ENCODE assay signal across 10 cellular contexts in the genomic region with DNA sequence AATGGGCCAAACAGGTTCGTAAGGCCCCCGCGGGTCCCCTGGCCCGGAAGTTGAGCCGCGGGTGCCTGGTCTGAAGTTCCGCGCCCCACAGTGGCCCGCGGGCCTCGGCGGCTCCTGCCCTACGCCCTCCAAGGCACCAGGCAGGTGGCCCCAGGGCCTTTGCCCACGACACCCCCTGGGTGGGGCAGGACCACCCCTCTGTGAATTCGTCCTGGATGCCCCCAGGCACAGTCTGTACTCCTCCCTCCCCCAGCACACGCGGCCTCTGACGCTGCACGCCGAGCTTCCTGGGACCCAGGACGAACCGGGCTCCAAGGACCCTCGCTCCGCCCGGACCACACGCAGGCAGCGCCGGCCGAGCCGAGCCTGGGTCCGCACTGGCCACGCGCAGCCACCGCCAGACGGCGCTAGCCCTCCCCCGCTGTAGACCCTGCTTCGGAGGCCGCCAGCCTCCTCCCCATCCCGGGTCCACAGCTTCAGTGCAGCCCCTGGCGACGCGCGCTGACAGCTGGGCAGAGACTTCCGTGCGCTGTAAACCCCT. TPM values are rescaled to one million over a fixed set of nuclear protein-coding genes. Genes with fewer than 3 reads are reported as not detected.
DNase-seq lines count a peak whose midpoint lies in the region; ATAC-seq and TF ChIP-seq lines count a peak whose summit lies in the region.
"Had no signal": no experiment of that assay in that cellular context is flagged by ENCODE, and none has a peak within 500 bp of the region (broad histone marks: within the 10 kb centered on the region; RNA-seq: fewer than 3 reads in every experiment).

No MANE protein-coding gene starts in this region.

- no peaks in the 10 kb centered on the region for H4K20me1 ChIP-seq in SK-N-SH (ENCODE audit: insufficient read depth)

- H3K4me3 Mint-ChIP-seq in activated naive CD4-positive, alpha-beta T cell treated with anti-CD3 and anti-CD28 coated beads, Interleukin-2, amount 50 U/mL, for 24 hours, result peak overlapping the region; percentile 15
- peak overlapping the region; percentile 76 for H3K4me3 Mint-ChIP-seq in type B pancreatic cell

- POLR2A ChIA-PET in SK-N-SH (lab: Yijun Ruan, JAX), result no interaction called here

- peak; percentile 61 for TF ChIP-seq RAD21 in SK-N-SH (IDR thresholded peaks at IDR 0.05; ENCODE audit: low read length)

- CTCF ChIA-PET in SK-N-SH (lab: Yijun Ruan, JAX), result interaction anchor here (0.6 to 2.6 kb wide), 35 partner anchors 8 to 626 kb away, joined by 3 to 11 read pairs (median 4); no protein-coding TSS in a partner anchor

- no peak for TF ChIP-seq CTCF in SK-N-SH (IDR thresholded peaks at IDR 0.05)
- peak; percentile 26 for TF ChIP-seq CTCF in kidney epithelial cell (IDR thresholded peaks at IDR 0.05; ENCODE audit: insufficient read depth, low read length, poor library complexity, severe bottlenecking)
- TF ChIP-seq CTCF in type B pancreatic cell (conservative IDR thresholded peaks at IDR 0.05), result peak; percentile 89

- no peak for DNase-seq in activated naive CD4-positive, alpha-beta T cell treated with Interleukin-2 at 50 U/mL for 16 hours
- peak; percentile 86 for DNase-seq in SK-N-SH
- DNase-seq in kidney epithelial cell (ENCODE audit: low read depth), result peak; percentile 4
- peak; percentile 83 for DNase-seq in type B pancreatic cell (ENCODE audit: extremely low spot score, unreplicated experiment)
- no peak for DNase-seq in ureter (ENCODE audit: low spot score)
- DNase-seq: DMS53 had no signal

- H3K36me3 ChIP-seq in SK-N-SH (replicated peaks in 1 of 2; ENCODE audit: control insufficient read depth in 1 of 2, insufficient read depth in 2 of 2, low read length in 1 of 2), result no peaks in the 10 kb centered on the region
- H3K36me3 ChIP-seq in kidney epithelial cell (ENCODE audit: control insufficient read depth, insufficient read depth, low read length), result no peaks in the 10 kb centered on the region

- H3K27me3 ChIP-seq in SK-N-SH (ENCODE audit: insufficient read depth) (no peaks in the 10 kb centered on the region), kidney epithelial cell (ENCODE audit: control insufficient read depth, insufficient read depth, low read length) (peaks cover 23% of the 10 kb centered on the region)

- no peak for TF ChIP-seq EP300 in SK-N-SH (IDR thresholded peaks at IDR 0.05; ENCODE audit: borderline replicate concordance in 1 of 2, low read depth in 1 of 2, low read length in 1 of 2)

- no peak overlapping the region for H3K9ac ChIP-seq in SK-N-SH

- peaks cover 2% of the 10 kb centered on the region for H3K36me3 Mint-ChIP-seq in activated naive CD4-positive, alpha-beta T cell treated with anti-CD3 and anti-CD28 coated beads, Interleukin-2, amount 50 U/mL, for 24 hours
- no peaks in the 10 kb centered on the region for H3K36me3 Mint-ChIP-seq in type B pancreatic cell

- H3K4me1 Mint-ChIP-seq in activated naive CD4-positive, alpha-beta T cell treated with anti-CD3 and anti-CD28 coated beads, Interleukin-2, amount 50 U/mL, for 24 hours, result peaks cover 5% of the 10 kb centered on the region
- peaks cover 20% of the 10 kb centered on the region for H3K4me1 Mint-ChIP-seq in type B pancreatic cell (ENCODE audit: unreplicated experiment)

- H3K9me2 ChIP-seq in SK-N-SH, result no peaks in the 10 kb centered on the region

- H3K79me2 ChIP-seq in SK-N-SH (ENCODE audit: insufficient read depth), result no peaks in the 10 kb centered on the region

- WGBS in SK-N-SH (ENCODE audit: low lambda C conversion rate), result 15% methylated on average over 35 of the region's 46 CpGs

- H3K9me3 ChIP-seq in SK-N-SH, result no peaks in the 10 kb centered on the region

- no peak overlapping the region for H3K27ac ChIP-seq in SK-N-SH (ENCODE audit: low read depth in 2 of 2, low read length in 1 of 2)

- no peak for ATAC-seq in GM21528 (IDR thresholded peaks at IDR 0.05; ENCODE audit: low FRiP score, unreplicated experiment)
- no peak for ATAC-seq in GM21360 (IDR thresholded peaks at IDR 0.05; ENCODE audit: unreplicated experiment)

- H3K4me3 ChIP-seq in SK-N-SH (ENCODE audit: low read depth in 2 of 2, low read length in 1 of 2) (peak overlapping the region in 1 of 2 experiments; percentile 26; a peak in 1 of 4 replicates), kidney epithelial cell (ENCODE audit: low read depth, low read length) (peak overlapping the region; percentile 30)

- H3K4me2 ChIP-seq in SK-N-SH, result no peak overlapping the region

- H3K4me1 ChIP-seq in SK-N-SH (ENCODE audit: control insufficient read depth in 1 of 2, insufficient read depth in 2 of 2, low read depth in 1 of 2, low read length in 1 of 2), result peaks cover 0 to 22% of the 10 kb centered on the region in 2 experiments; a peak in 2 of 4 replicates

- H3K27me3 Mint-ChIP-seq in activated naive CD4-positive, alpha-beta T cell treated with anti-CD3 and anti-CD28 coated beads, Interleukin-2, amount 50 U/mL, for 24 hours, result peaks cover 35% of the 10 kb centered on the region
- H3K27me3 Mint-ChIP-seq in type B pancreatic cell, result peaks cover 51% of the 10 kb centered on the region

- no peak overlapping the region for H3K27ac Mint-ChIP-seq in activated naive CD4-positive, alpha-beta T cell treated with anti-CD3 and anti-CD28 coated beads, Interleukin-2, amount 50 U/mL, for 24 hours
- H3K27ac Mint-ChIP-seq in type B pancreatic cell, result no peak overlapping the region

- H3F3A ChIP-seq in SK-N-SH (replicated peaks; ENCODE audit: insufficient read depth), result no peaks in the 10 kb centered on the region

- no peak overlapping the region for H2AFZ ChIP-seq in SK-N-SH (ENCODE audit: low read depth)

- no peaks in the 10 kb centered on the region for H3K9me3 Mint-ChIP-seq in activated naive CD4-positive, alpha-beta T cell treated with anti-CD3 and anti-CD28 coated beads, Interleukin-2, amount 50 U/mL, for 24 hours
- H3K9me3 Mint-ChIP-seq in type B pancreatic cell, result no peaks in the 10 kb centered on the region

TF ChIP-seq in SK-N-SH, 30 proteins besides CTCF, POLR2A, EP300 and RAD21:
- TF ChIP-seq NFIC (IDR thresholded peaks at IDR 0.05; ENCODE audit: borderline replicate concordance) (no peak), RFX5 (IDR thresholded peaks at IDR 0.05; ENCODE audit: low read length) (no peak), SMC3 (IDR thresholded peaks at IDR 0.05; ENCODE audit: low read depth, low read length) (peak; percentile 54), MXI1 (IDR thresholded peaks at IDR 0.05; ENCODE audit: low read depth, low read length) (0 out of 2 replicates have a peak, but pooled peaks have one; percentile 46)

RNA-seq across cellular contexts. Expression of a gene that starts 0.8 kb away (rescaled TPM):
- not detected in 2 replicates for polyA plus RNA-seq in SK-N-SH (2012; rRNA removed)
- 0.01 and 0.03 TPM in 2 replicates for polyA plus RNA-seq in SK-N-SH (2012; cell fraction: cytosol; rRNA removed)
- not detected in 2 replicates for polyA plus RNA-seq in SK-N-SH (2012; cell fraction: nucleus; rRNA removed)
- total RNA-seq in kidney epithelial cell, result 0.46 and 0.75 TPM in 2 replicates
- total RNA-seq in type B pancreatic cell (ENCODE audit: low replicate concordance), result 2.7 and 4.2 TPM in 2 replicates
- total RNA-seq in ureter, result 0.91 TPM
- total RNA-seq: HT1080 had no signal

Comparison
In these comparisons a context has a peak if more than half of its experiments do, and no peak if none do; other contexts are left out.
1. DNase-seq: peak in SK-N-SH (single experiment), kidney epithelial cell (single experiment) and type B pancreatic cell (single experiment); none in activated naive CD4-positive, alpha-beta T cell treated with Interleukin-2 at 50 U/mL for 16 hours (single experiment) and ureter (single experiment).